In genomic region chr9:131839281-131840084, GRCh38 we compare ENCODE assay signal across 8 cellular contexts.
A peak's percentile ranks its signal among the peaks of the same experiment; 100 is the strongest.
DNase-seq lines count a peak whose midpoint lies in the region; ATAC-seq lines count a peak whose summit lies in the region.

No MANE protein-coding gene starts in this region.

- peak; percentile 73 for DNase-seq in HPDE6-E6E7 (ENCODE audit: extremely low spot score)
- peak; percentile 86 for DNase-seq in activated CD4-positive, alpha-beta T cell treated with anti-CD3 and anti-CD28 coated beads for 36 hours
- DNase-seq in dedifferentiated amniotic fluid mesenchymal stem cell (ENCODE audit: extremely low spot score) = peak; percentile 81
- peak; percentile 19 for DNase-seq in stimulated activated CD4-positive, alpha-beta T cell treated with anti-CD3 and anti-CD28 coated beads, Interleukin-4, amount 100 ng/mL, for 1 hour
- no peak for DNase-seq in NCI-H1930 (lab: John Stamatoyannopoulos, UW)

- CTCF ChIA-PET in activated CD4-positive, alpha-beta T cell treated with anti-CD3 and anti-CD28 coated beads for 36 hours (lab: Charles Lee) = interaction anchor here (0.6 to 0.9 kb wide), 2 partner anchors 208 to 397 kb away, joined by 3 read pairs; no protein-coding TSS in a partner anchor

- peaks cover 16% of the 10 kb centered on the region for H3K4me1 Mint-ChIP-seq in activated CD4-positive, alpha-beta T cell treated with anti-CD3 and anti-CD28 coated beads for 36 hours

- POLR2A ChIA-PET in activated CD4-positive, alpha-beta T cell treated with anti-CD3 and anti-CD28 coated beads for 36 hours (lab: Charles Lee) = interaction anchor here (0.6 kb wide), 1 partner anchor 1025 kb away, joined by 4 read pairs; no protein-coding TSS in a partner anchor

- peak overlapping the region; percentile 12 for H3K4me3 Mint-ChIP-seq in activated CD4-positive, alpha-beta T cell treated with anti-CD3 and anti-CD28 coated beads for 36 hours

- peak overlapping the region; percentile 87 for H3K27ac Mint-ChIP-seq in activated CD4-positive, alpha-beta T cell treated with anti-CD3 and anti-CD28 coated beads for 36 hours

- peak; percentile 86 for ATAC-seq in activated CD4-positive, alpha-beta T cell treated with anti-CD3 and anti-CD28 coated beads for 36 hours
- no peak for ATAC-seq in HG02798 (IDR thresholded peaks at IDR 0.05; ENCODE audit: poor library complexity, unreplicated experiment)
- no peak for ATAC-seq in GM21381 (IDR thresholded peaks at IDR 0.05; ENCODE audit: unreplicated experiment)
- ATAC-seq in HG03159 (IDR thresholded peaks at IDR 0.05; ENCODE audit: unreplicated experiment) = no peak

- H3K9me3 Mint-ChIP-seq in activated CD4-positive, alpha-beta T cell treated with anti-CD3 and anti-CD28 coated beads for 36 hours (ENCODE audit: low read depth) = peaks cover 1% of the 10 kb centered on the region

- peaks cover 7% of the 10 kb centered on the region for H3K27me3 Mint-ChIP-seq in activated CD4-positive, alpha-beta T cell treated with anti-CD3 and anti-CD28 coated beads for 36 hours

- intact Hi-C loops in activated CD4-positive, alpha-beta T cell treated with anti-CD3 and anti-CD28 coated beads for 36 hours (cut with DNase I, micrococcal nuclease) = loop anchor here in 1 of 2 experiments (1.0 kb wide), 2 partner anchors 168 to 240 kb away; partner anchors contain the start of gene MED27

- H3K36me3 Mint-ChIP-seq in activated CD4-positive, alpha-beta T cell treated with anti-CD3 and anti-CD28 coated beads for 36 hours (ENCODE audit: low read depth) = no peaks in the 10 kb centered on the region

Comparison
In these comparisons a context has a peak if more than half of its experiments do, and no peak if none do; other contexts are left out.
1. DNase-seq: peak in HPDE6-E6E7 (single experiment), activated CD4-positive, alpha-beta T cell treated with anti-CD3 and anti-CD28 coated beads for 36 hours (single experiment), dedifferentiated amniotic fluid mesenchymal stem cell (single experiment) and stimulated activated CD4-positive, alpha-beta T cell treated with anti-CD3 and anti-CD28 coated beads, Interleukin-4, amount 100 ng/mL, for 1 hour (single experiment); none in NCI-H1930 (0 of 2).